ENCODE assay signal across 2 cellular contexts in the genomic region with DNA sequence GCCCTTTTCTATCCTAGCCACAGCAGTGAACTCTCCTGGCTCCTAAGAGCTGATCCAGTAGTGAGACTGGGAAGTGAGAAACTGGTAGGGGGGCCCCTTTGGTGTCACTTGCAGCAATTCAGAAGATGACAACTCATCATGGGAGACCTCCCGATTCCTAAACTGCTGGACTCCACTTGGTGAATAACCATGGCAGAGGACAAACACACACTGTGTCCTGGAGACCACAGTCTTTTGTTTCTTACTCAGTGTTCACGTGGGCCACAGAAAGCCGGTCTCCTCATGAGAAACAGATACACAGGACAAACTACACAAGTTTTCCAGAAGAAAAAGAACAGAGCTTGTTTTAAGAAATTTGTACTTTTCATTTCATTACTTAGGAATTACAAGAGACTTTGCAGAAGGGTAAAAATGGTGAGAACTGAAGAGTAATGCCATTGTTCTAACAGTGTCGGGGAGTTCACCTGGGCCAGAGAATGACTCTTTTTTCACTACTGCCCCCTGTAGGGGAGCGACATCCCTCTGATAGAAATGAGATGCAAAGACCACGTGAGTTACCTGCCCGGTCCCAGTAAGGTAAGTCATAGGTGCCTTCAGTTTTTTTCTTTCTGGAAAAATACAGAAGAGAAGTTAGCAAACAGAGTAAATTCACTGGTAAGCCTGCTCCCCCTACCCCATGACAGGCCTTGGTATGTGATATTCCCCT.
TF ChIP-seq lines count a peak whose summit lies in the region.

No MANE protein-coding gene starts in this region.

TF ChIP-seq in HepG2, 621 proteins besides CTCF, POLR2A, EP300 and RAD21:
- TF ChIP-seq MAF1 (CRISPR knock-in tag; IDR thresholded peaks at IDR 0.05; ENCODE audit: borderline replicate concordance) = no peak
- TF ChIP-seq STAG1 (CRISPR knock-in tag; IDR thresholded peaks at IDR 0.05) = peak; percentile 58
TF ChIP-seq in HepG2: peak in this region for 1.

TF ChIP-seq in SK-N-SH treated with all-trans-retinoic acid at 6 μM for 48 hours, 23 proteins besides CTCF, POLR2A, EP300 and RAD21:
- TF ChIP-seq GLIS3 (CRISPR knock-in tag; IDR thresholded peaks at IDR 0.05) = no peak
- TF ChIP-seq, protein P1, sequence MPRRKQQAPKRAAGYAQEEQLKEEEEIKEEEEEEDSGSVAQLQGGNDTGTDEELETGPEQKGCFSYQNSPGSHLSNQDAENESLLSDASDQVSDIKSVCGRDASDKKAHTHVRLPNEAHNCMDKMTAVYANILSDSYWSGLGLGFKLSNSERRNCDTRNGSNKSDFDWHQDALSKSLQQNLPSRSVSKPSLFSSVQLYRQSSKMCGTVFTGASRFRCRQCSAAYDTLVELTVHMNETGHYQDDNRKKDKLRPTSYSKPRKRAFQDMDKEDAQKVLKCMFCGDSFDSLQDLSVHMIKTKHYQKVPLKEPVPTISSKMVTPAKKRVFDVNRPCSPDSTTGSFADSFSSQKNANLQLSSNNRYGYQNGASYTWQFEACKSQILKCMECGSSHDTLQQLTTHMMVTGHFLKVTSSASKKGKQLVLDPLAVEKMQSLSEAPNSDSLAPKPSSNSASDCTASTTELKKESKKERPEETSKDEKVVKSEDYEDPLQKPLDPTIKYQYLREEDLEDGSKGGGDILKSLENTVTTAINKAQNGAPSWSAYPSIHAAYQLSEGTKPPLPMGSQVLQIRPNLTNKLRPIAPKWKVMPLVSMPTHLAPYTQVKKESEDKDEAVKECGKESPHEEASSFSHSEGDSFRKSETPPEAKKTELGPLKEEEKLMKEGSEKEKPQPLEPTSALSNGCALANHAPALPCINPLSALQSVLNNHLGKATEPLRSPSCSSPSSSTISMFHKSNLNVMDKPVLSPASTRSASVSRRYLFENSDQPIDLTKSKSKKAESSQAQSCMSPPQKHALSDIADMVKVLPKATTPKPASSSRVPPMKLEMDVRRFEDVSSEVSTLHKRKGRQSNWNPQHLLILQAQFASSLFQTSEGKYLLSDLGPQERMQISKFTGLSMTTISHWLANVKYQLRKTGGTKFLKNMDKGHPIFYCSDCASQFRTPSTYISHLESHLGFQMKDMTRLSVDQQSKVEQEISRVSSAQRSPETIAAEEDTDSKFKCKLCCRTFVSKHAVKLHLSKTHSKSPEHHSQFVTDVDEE (CRISPR knock-in tag; IDR thresholded peaks at IDR 0.05) = no peak
- no peak for TF ChIP-seq ZNF70 (CRISPR knock-in tag; IDR thresholded peaks at IDR 0.05)
- no peak for TF ChIP-seq CSDC2 (CRISPR knock-in tag; IDR thresholded peaks at IDR 0.05)
- no peak for TF ChIP-seq ZNF8 (CRISPR knock-in tag; IDR thresholded peaks at IDR 0.05)
- TF ChIP-seq, protein P2, sequence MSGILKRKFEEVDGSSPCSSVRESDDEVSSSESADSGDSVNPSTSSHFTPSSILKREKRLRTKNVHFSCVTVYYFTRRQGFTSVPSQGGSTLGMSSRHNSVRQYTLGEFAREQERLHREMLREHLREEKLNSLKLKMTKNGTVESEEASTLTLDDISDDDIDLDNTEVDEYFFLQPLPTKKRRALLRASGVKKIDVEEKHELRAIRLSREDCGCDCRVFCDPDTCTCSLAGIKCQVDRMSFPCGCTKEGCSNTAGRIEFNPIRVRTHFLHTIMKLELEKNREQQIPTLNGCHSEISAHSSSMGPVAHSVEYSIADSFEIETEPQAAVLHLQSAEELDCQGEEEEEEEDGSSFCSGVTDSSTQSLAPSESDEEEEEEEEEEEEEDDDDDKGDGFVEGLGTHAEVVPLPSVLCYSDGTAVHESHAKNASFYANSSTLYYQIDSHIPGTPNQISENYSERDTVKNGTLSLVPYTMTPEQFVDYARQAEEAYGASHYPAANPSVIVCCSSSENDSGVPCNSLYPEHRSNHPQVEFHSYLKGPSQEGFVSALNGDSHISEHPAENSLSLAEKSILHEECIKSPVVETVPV (CRISPR knock-in tag; IDR thresholded peaks at IDR 0.05) = no peak
- TF ChIP-seq RARB (CRISPR knock-in tag; IDR thresholded peaks at IDR 0.05) = no peak
- TF ChIP-seq TOX (CRISPR knock-in tag; IDR thresholded peaks at IDR 0.05; ENCODE audit: borderline replicate concordance) = no peak
- no peak for TF ChIP-seq ZFP3 (CRISPR knock-in tag; IDR thresholded peaks at IDR 0.05)
- TF ChIP-seq, protein P3, sequence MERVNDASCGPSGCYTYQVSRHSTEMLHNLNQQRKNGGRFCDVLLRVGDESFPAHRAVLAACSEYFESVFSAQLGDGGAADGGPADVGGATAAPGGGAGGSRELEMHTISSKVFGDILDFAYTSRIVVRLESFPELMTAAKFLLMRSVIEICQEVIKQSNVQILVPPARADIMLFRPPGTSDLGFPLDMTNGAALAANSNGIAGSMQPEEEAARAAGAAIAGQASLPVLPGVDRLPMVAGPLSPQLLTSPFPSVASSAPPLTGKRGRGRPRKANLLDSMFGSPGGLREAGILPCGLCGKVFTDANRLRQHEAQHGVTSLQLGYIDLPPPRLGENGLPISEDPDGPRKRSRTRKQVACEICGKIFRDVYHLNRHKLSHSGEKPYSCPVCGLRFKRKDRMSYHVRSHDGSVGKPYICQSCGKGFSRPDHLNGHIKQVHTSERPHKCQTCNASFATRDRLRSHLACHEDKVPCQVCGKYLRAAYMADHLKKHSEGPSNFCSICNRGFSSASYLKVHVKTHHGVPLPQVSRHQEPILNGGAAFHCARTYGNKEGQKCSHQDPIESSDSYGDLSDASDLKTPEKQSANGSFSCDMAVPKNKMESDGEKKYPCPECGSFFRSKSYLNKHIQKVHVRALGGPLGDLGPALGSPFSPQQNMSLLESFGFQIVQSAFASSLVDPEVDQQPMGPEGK (CRISPR knock-in tag; IDR thresholded peaks at IDR 0.05; ENCODE audit: borderline replicate concordance) = no peak
- TF ChIP-seq SNAI2 (CRISPR knock-in tag; IDR thresholded peaks at IDR 0.05) = no peak
- no peak for TF ChIP-seq OSR1 (CRISPR knock-in tag; IDR thresholded peaks at IDR 0.05)
- no peak for TF ChIP-seq ESRRG (CRISPR knock-in tag; IDR thresholded peaks at IDR 0.05)
- TF ChIP-seq, protein P4, sequence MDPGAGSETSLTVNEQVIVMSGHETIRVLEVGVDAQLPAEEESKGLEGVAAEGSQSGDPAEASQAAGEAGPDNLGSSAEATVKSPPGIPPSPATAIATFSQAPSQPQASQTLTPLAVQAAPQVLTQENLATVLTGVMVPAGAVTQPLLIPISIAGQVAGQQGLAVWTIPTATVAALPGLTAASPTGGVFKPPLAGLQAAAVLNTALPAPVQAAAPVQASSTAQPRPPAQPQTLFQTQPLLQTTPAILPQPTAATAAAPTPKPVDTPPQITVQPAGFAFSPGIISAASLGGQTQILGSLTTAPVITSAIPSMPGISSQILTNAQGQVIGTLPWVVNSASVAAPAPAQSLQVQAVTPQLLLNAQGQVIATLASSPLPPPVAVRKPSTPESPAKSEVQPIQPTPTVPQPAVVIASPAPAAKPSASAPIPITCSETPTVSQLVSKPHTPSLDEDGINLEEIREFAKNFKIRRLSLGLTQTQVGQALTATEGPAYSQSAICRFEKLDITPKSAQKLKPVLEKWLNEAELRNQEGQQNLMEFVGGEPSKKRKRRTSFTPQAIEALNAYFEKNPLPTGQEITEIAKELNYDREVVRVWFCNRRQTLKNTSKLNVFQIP (CRISPR knock-in tag; IDR thresholded peaks at IDR 0.05; ENCODE audit: borderline replicate concordance, low read depth) = no peak
